Comparison of ENCODE assay signal across 8 cellular contexts in the genomic region with DNA sequence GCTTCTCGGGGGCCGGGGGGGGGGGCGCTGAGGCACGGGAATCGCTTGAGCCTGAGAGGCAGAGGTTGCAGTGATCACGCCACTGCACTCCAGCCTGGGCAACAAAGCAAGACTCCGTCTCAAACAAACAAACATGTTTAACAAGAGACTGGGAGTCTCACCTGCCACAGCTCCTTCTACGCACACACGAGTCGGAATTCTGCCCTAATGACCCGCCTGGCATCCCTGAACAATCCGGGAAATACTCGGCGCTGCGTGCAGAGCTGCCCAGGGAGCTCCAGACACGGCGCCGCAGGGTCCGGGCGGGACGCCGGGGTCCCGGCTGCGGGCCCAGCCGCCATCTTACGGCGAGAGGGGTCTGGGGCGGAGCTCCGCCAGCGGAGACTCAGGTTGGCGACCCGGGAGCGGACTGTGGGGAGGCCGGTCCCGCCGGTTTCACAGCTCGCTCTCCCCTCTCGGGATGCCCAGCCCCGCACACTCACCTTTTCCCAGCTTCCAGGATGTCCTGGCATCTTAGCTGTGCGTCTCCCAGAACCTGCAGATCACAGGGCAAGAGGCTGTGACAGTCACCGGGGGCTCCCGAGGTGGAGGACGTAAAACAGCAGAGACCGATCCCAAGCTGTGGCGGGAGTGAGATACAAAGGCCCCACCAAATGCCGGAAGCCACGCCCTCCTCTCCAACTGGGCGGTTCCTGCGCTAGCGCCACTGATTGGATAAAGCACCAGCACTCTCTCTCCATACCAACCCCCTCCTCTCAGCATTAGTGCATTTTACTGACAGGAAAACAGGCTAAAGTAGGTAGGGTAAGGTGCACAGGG. TPM values are rescaled to one million over a fixed set of nuclear protein-coding genes. Genes with fewer than 3 reads are reported as not detected.
DNase-seq lines count a peak whose midpoint lies in the region; ATAC-seq and TF ChIP-seq lines count a peak whose summit lies in the region.

No MANE protein-coding gene starts in this region.

- TF ChIP-seq CTCF in HFF-Myc (IDR thresholded peaks at IDR 0.05; ENCODE audit: low read depth, low read length, missing control alignments) (no peak), SU-DHL-6 (IDR thresholded peaks at IDR 0.05; ENCODE audit: insufficient read depth, low read length, poor library complexity, severe bottlenecking) (no peak), heart left ventricle (IDR thresholded peaks at IDR 0.05) (peak in 1 of 12 donors; percentile 20), upper lobe of left lung (IDR thresholded peaks at IDR 0.05) (no peak)

- H3F3A ChIP-seq in SU-DHL-6 (ENCODE audit: insufficient read depth) = no peaks in the 10 kb centered on the region

- ATAC-seq in heart left ventricle (peak; percentile 98 to 100 (median 100)), upper lobe of left lung (ENCODE audit: low FRiP score in 2 of 2) (peak; percentile 98 to 100)

- H3K27me3 ChIP-seq in SU-DHL-6 (ENCODE audit: low read length) = no peaks in the 10 kb centered on the region
- H3K27me3 ChIP-seq in heart left ventricle = no peaks in the 10 kb centered on the region
- no peaks in the 10 kb centered on the region for H3K27me3 ChIP-seq in upper lobe of left lung

- H3K9ac ChIP-seq in SU-DHL-6 (ENCODE audit: low read length) = peak overlapping the region; percentile 78

- H3K79me2 ChIP-seq in SU-DHL-6 (ENCODE audit: insufficient read depth, low read length) = peaks cover 33% of the 10 kb centered on the region

- intact Hi-C loops in heart left ventricle (cut with DNase I) = loop anchor here in 1 of 10 donors (2.0 kb wide), 1 partner anchor 121 kb away; a partner anchor contains a TSS

- H3K27ac ChIP-seq in SU-DHL-6 (ENCODE audit: low read depth, low read length) = peak overlapping the region; percentile 56
- peak overlapping the region; percentile 13 for H3K27ac ChIP-seq in adipose tissue (ENCODE audit: low read depth, low read length)
- H3K27ac ChIP-seq in heart left ventricle = peak overlapping the region; percentile 53 to 89 (median 78)
- peak overlapping the region; percentile 89 to 94 (median 92) for H3K27ac ChIP-seq in upper lobe of left lung

- H2AFZ ChIP-seq in SU-DHL-6 (ENCODE audit: low read depth, low read length, severe bottlenecking) = peak overlapping the region; percentile 85

- TF ChIP-seq POLR2A in heart left ventricle (IDR thresholded peaks at IDR 0.05) (peak in 1 of 2 donors; percentile 71), upper lobe of left lung (IDR thresholded peaks at IDR 0.05) (peak in 3 of 4 donors; percentile 80 to 88 (median 88))

- TF ChIP-seq EP300 in upper lobe of left lung (IDR thresholded peaks at IDR 0.05) = no peak

- no peaks in the 10 kb centered on the region for H4K20me1 ChIP-seq in SU-DHL-6 (ENCODE audit: low read depth, low read length)

- WGBS in adipose tissue, 3 donors = 0% methylated on average over 50 of the region's 50 CpGs
- WGBS in heart left ventricle, 4 donors = 0% methylated on average over 34 to 50 of the region's 50 CpGs
- 0 to 2% methylated on average over 13 to 46 of the region's 50 CpGs for WGBS in upper lobe of left lung, 2 donors

- peak overlapping the region; percentile 70 for H3K4me2 ChIP-seq in SU-DHL-6 (ENCODE audit: low read depth, low read length, poor library complexity, severe bottlenecking)

- DNase-seq in GM03348 (ENCODE audit: low spot score) = peak; percentile 96
- DNase-seq in HFF-Myc (ENCODE audit: extremely low read depth, low read depth) = peak; percentile 72
- DNase-seq in NCI-H1092 treated with DMSO at 0.1 percent for 48 hours (lab: John Stamatoyannopoulos, UW) = peak; percentile 88
- DNase-seq in heart left ventricle = peak; percentile 90 to 93 (median 91)
- peak; percentile 95 for DNase-seq in pons (ENCODE audit: low spot score)
- DNase-seq in upper lobe of left lung = peak; percentile 91 to 94

- H3K36me3 ChIP-seq in SU-DHL-6 (ENCODE audit: low read length) (0 out of 2 replicates have a peak, but pooled peaks cover 4% of the 10 kb centered on the region), heart left ventricle (peaks cover 0 to 19% (median 12%) of the 10 kb centered on the region in 9 donors), upper lobe of left lung (peaks cover 0 to 9% (median 3%) of the 10 kb centered on the region in 4 donors)

- H3K9me3 ChIP-seq in SU-DHL-6 (ENCODE audit: insufficient read depth, low read length) = no peaks in the 10 kb centered on the region
- no peaks in the 10 kb centered on the region for H3K9me3 ChIP-seq in heart left ventricle
- no peaks in the 10 kb centered on the region for H3K9me3 ChIP-seq in upper lobe of left lung

- peak overlapping the region; percentile 90 for H3K4me3 ChIP-seq in HFF-Myc (replicated peaks; ENCODE audit: low read depth, low read length)
- H3K4me3 ChIP-seq in SU-DHL-6 (ENCODE audit: insufficient read depth, low read length, poor library complexity, severe bottlenecking) = peak overlapping the region; percentile 87
- peak overlapping the region; percentile 52 to 97 (median 88) for H3K4me3 ChIP-seq in heart left ventricle
- H3K4me3 ChIP-seq in upper lobe of left lung = peak overlapping the region; percentile 67 to 94 (median 80)

- H3K9me2 ChIP-seq in SU-DHL-6 (replicated peaks; ENCODE audit: insufficient read depth, low read length) = no peaks in the 10 kb centered on the region

- peaks cover 0 to 20% (median 7%) of the 10 kb centered on the region in 12 donors for H3K4me1 ChIP-seq in heart left ventricle
- peaks cover 6 to 18% (median 12%) of the 10 kb centered on the region in 4 donors for H3K4me1 ChIP-seq in upper lobe of left lung

RNA-seq across cellular contexts. Expression of a gene that starts 23.6 kb away (rescaled TPM):
- polyA plus RNA-seq in adipose tissue (under 1 TPM in 2 of 3 donors, not detected in 1; 0.24 TPM), heart left ventricle (under 1 TPM; 0.34 to 0.35 TPM)
- total RNA-seq in heart left ventricle (1 to 10 TPM in 8 of 9 donors, under 1 TPM in 1; 0.75 to 2.9 (median 1.5) TPM), upper lobe of left lung (1 to 10 TPM; 1.1 to 5.2 (median 2.3) TPM)

Comparison
In these comparisons a context has a peak if more than half of its experiments do, and no peak if none do; other contexts are left out.
1. Peak in every context shown above with its lines: DNase-seq, ATAC-seq, H3K4me3 ChIP-seq and H3K27ac ChIP-seq.
2. H3K27ac ChIP-seq: peak in every context shown above with its lines; median percentile 92 in upper lobe of left lung; 78 in heart left ventricle; 56 in SU-DHL-6; 13 in adipose tissue.